ENCODE assay signal across 1 cellular context in genomic region chr13:80563451-80563850, GRCh38.
TF ChIP-seq lines count a peak whose summit lies in the region.

No MANE protein-coding gene starts in this region.

TF ChIP-seq in endothelial cell of umbilical vein, 7 proteins besides CTCF, POLR2A, EP300 and RAD21:
- no peak for TF ChIP-seq EZH2 (IDR thresholded peaks at IDR 0.05; ENCODE audit: borderline replicate concordance, low read depth, low read length, severe bottlenecking)
- TF ChIP-seq GATA2 (IDR thresholded peaks at IDR 0.05; ENCODE audit: insufficient read depth, insufficient read length, low read depth, low read length): no peak
- no peak for TF ChIP-seq MAX (IDR thresholded peaks at IDR 0.05; ENCODE audit: insufficient read depth, insufficient read length)
- no peak for TF ChIP-seq JUN (IDR thresholded peaks at IDR 0.05; ENCODE audit: borderline replicate concordance, insufficient read depth, insufficient read length, low read depth)
- TF ChIP-seq MYC (IDR thresholded peaks at IDR 0.05; ENCODE audit: low read depth, low read length): no peak
- no peak for TF ChIP-seq POLR2AphosphoS5 (IDR thresholded peaks at IDR 0.05; ENCODE audit: insufficient read depth, low read depth, low read length)
- TF ChIP-seq FOS (IDR thresholded peaks at IDR 0.05; ENCODE audit: borderline replicate concordance, insufficient read depth, low read length): no peak
